ENCODE assay signal across 28 cellular contexts in the genomic region with DNA sequence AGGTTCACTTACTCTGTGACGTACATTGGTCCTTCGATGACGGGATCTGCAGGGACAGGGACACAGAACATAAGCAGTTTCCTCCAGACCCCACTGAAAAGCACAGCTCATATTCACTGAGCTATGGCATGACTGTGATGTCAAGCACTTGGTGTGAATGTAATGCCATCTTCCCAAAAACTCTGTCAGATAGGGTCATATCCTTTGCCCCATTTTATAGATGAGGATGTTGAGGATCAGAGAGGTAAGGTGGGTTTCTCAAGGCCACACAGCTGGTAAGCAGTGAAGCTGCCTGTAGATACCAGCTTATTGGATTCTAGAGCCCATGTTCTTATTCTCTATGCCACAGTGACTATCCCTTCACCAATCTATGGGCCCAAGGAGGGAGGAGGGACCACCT. TPM values are rescaled to one million over a fixed set of nuclear protein-coding genes. Genes with fewer than 3 reads are reported as not detected.
"Had no signal": no experiment of that assay in that cellular context is flagged by ENCODE, and none has a peak within 500 bp of the region (broad histone marks: within the 10 kb centered on the region; RNA-seq: fewer than 3 reads in every experiment).

No MANE protein-coding gene starts in this region.

- H3K9me3 ChIP-seq: colonic mucosa, gastrocnemius medialis, mucosa of descending colon had no signal

- H3K4me1 ChIP-seq: colonic mucosa, gastrocnemius medialis, heart right ventricle, left lung, lower lobe of right lung had no signal

- H3K36me3 ChIP-seq: esophagus squamous epithelium, gastrocnemius medialis, heart right ventricle, left lung, lower lobe of right lung had no signal

- FAIRE-seq: islet of Langerhans, keratinocyte had no signal

- H3K4me3 ChIP-seq: colonic mucosa, esophagus squamous epithelium, gastrocnemius medialis, heart right ventricle, left lung, lower lobe of right lung, mucosa of descending colon had no signal

- H3K27ac ChIP-seq: epithelial cell of prostate, esophagus squamous epithelium, gastrocnemius medialis, heart right ventricle, left lung, lower lobe of right lung had no signal

- ATAC-seq: esophagus mucosa, gastrocnemius medialis, heart right ventricle, left cardiac atrium, left lung, left ventricle myocardium superior, lower lobe of right lung, mucosa of descending colon had no signal

- DNase-seq: colonic mucosa; cortex of kidney; effector CD8-positive, alpha-beta T cell; erythroblast; esophagus squamous epithelium; foreskin fibroblast; foreskin melanocyte; gastrocnemius medialis; glutamatergic neuron; head of caudate nucleus; heart right ventricle; hippocampal formation; left cardiac atrium; left lung; left ventricle myocardium superior; lower lobe of right lung; mesenchymal stem cell; mucosa of descending colon had no signal

- H3K27me3 ChIP-seq: colonic mucosa had no signal

RNA-seq across cellular contexts. Expression of gene ERN2, which starts 2.5 kb away (rescaled TPM):
- total RNA-seq: chondrocyte, dermis microvascular lymphatic vessel endothelial cell, glomerular endothelial cell, kidney epithelial cell, left ventricle myocardium superior, lung microvascular endothelial cell had no signal
- polyA plus RNA-seq: heart right ventricle, keratinocyte had no signal

RNA-seq across cellular contexts. Expression of gene CHP2, which starts 44.3 kb away (rescaled TPM):
- total RNA-seq: chondrocyte, dermis microvascular lymphatic vessel endothelial cell, glomerular endothelial cell, heart right ventricle, kidney epithelial cell, left cardiac atrium, left ventricle myocardium superior, lung microvascular endothelial cell, mesothelial cell of epicardium had no signal
